ENCODE assay signal across 24 cellular contexts in the genomic region with DNA sequence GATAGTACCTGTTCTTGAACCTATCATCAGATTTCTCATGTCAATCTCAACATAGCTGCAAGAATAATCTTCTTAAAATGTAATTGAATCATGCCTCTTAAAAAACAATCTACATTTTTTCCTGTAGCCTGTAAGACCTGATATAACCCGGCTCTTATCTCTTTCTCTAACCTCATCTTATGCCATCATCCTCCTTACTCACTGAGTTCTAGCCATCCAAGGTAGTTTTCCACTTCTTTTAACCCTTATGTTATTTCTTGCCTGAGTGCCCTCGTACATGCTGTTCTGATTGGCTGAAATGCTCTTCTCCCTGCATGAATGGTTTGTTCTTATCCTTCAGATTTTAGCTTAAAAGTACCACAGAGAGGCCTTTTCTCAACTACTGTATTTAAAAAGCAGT. TPM values are rescaled to one million over a fixed set of nuclear protein-coding genes. Genes with fewer than 3 reads are reported as not detected.
DNase-seq lines count a peak whose midpoint lies in the region; ATAC-seq and TF ChIP-seq lines count a peak whose summit lies in the region.
"Had no signal": no experiment of that assay in that cellular context is flagged by ENCODE, and none has a peak within 500 bp of the region (broad histone marks: within the 10 kb centered on the region; RNA-seq: fewer than 3 reads in every experiment).

No MANE protein-coding gene starts in this region.

- H3K27me3 ChIP-seq in thyroid gland = no peaks in the 10 kb centered on the region

- TF ChIP-seq POLR2A in thyroid gland (IDR thresholded peaks at IDR 0.05) = peak in 1 of 2 donors; percentile 45

- no peaks in the 10 kb centered on the region for H3K4me1 Mint-ChIP-seq in central memory CD8-positive, alpha-beta T cell
- H3K4me1 Mint-ChIP-seq: B cell had no signal

- no peak overlapping the region for H3K4me3 ChIP-seq in thyroid gland (replicated peaks in 1 of 3)
- H3K4me3 ChIP-seq: A549 had no signal

- H3K36me3 Mint-ChIP-seq in central memory CD8-positive, alpha-beta T cell (ENCODE audit: insufficient read depth) = peaks cover 39% of the 10 kb centered on the region

- H3K4me3 Mint-ChIP-seq in central memory CD8-positive, alpha-beta T cell = no peak overlapping the region
- H3K4me3 Mint-ChIP-seq: B cell; CD8-positive, alpha-beta memory T cell; T-helper 1 cell treated with Interleukin-12 subunit alpha and Interleukin-12 subunit beta and Interleukin-4 antibody, amounts not matched to agents 30 μg/mL and 1 μg/mL, for 36 hours had no signal

- intact Hi-C loops in thyroid gland (cut with DNase I) = no loop called here

- H3K4me1 ChIP-seq in thyroid gland = peaks cover 41 to 46% of the 10 kb centered on the region in 2 donors
- H3K4me1 ChIP-seq: A549 had no signal

- no peak for TF ChIP-seq CTCF in thyroid gland (IDR thresholded peaks at IDR 0.05)

- DNase-seq in NCI-H226 = peak; percentile 74
- peak; percentile 38 for DNase-seq in NCI-H82 treated with DMSO at 0.1 percent for 48 hours (lab: John Stamatoyannopoulos, UW; ENCODE audit: unreplicated experiment)
- DNase-seq in central memory CD8-positive, alpha-beta T cell (ENCODE audit: low spot score in 2 of 2) = no peak
- DNase-seq in thyroid gland = peak; percentile 22 to 42
- no peak for DNase-seq in GM19238 (ENCODE audit: insufficient read length, low spot score)
- DNase-seq in epidermal melanocyte (ENCODE audit: insufficient read length, low spot score) = no peak
- no peak for DNase-seq in NCI-H748 (lab: John Stamatoyannopoulos, UW; ENCODE audit: unreplicated experiment)
- DNase-seq: CD8-positive, alpha-beta memory T cell; DMS 273 treated with DMSO at 0.1 percent for 48 hours; DMS79 treated with DMSO at 0.1 percent for 48 hours; GF-D8; MV-4-11; NCI-H1105 treated with DMSO at 0.1 percent for 48 hours; NCI-H2029; NCI-H345; NCI-H510A treated with DMSO at 0.1 percent for 48 hours; SHP77 treated with DMSO at 0.1 percent for 48 hours; SW 1271 had no signal

- no peaks in the 10 kb centered on the region for H3K27me3 Mint-ChIP-seq in central memory CD8-positive, alpha-beta T cell
- H3K27me3 Mint-ChIP-seq: B cell; CD8-positive, alpha-beta memory T cell had no signal

- peaks cover 0 to 22% of the 10 kb centered on the region in 2 donors for H3K36me3 ChIP-seq in thyroid gland

- no peak for ATAC-seq in central memory CD8-positive, alpha-beta T cell (replicated peaks; ENCODE audit: extremely low read depth, poor library complexity, severe bottlenecking)
- ATAC-seq: A549, Panc1 had no signal

- no peaks in the 10 kb centered on the region for H3K9me3 Mint-ChIP-seq in central memory CD8-positive, alpha-beta T cell
- H3K9me3 Mint-ChIP-seq: T-helper 1 cell treated with Interleukin-12 subunit alpha and Interleukin-12 subunit beta and Interleukin-4 antibody, amounts not matched to agents 30 μg/mL and 1 μg/mL, for 36 hours had no signal

- H3K27ac ChIP-seq in thyroid gland = peak overlapping the region; percentile 86 to 91 (median 90)
- H3K27ac ChIP-seq: A549, HL-60 had no signal

- peak overlapping the region; percentile 11 for H3K27ac Mint-ChIP-seq in central memory CD8-positive, alpha-beta T cell (ENCODE audit: low read depth)
- H3K27ac Mint-ChIP-seq: B cell; T-helper 1 cell treated with Interleukin-12 subunit alpha and Interleukin-12 subunit beta and Interleukin-4 antibody, amounts not matched to agents 30 μg/mL and 1 μg/mL, for 36 hours had no signal

- WGBS in thyroid gland, 2 donors = 33 to 42% methylated on average over 2 of the region's 2 CpGs

- no peaks in the 10 kb centered on the region for H3K9me3 ChIP-seq in thyroid gland
- H3K9me3 ChIP-seq: A549 had no signal

RNA-seq across cellular contexts. Expression of gene SLC17A5, which starts 16.4 kb away (rescaled TPM):
- 100 to 1,000 TPM in 3 of 4 donors, 10 to 100 TPM in 1; 96.3 to 184 (median 159) TPM for total RNA-seq in thyroid gland

RNA-seq across cellular contexts. Expression of gene CD109, which starts 58.6 kb away (rescaled TPM):
- total RNA-seq in thyroid gland = 1 to 10 TPM; 2.2 to 6.2 (median 4.3) TPM
- total RNA-seq: HT-29 had no signal

Comparison
In these comparisons a context has a peak if more than half of its experiments do, and no peak if none do; other contexts are left out.
1. DNase-seq: peak in NCI-H226 (single experiment), NCI-H82 treated with DMSO at 0.1 percent for 48 hours (single experiment) and thyroid gland (2 of 2); none in central memory CD8-positive, alpha-beta T cell (0 of 2), GM19238 (single experiment), epidermal melanocyte (single experiment) and NCI-H748 (single experiment).